In the genomic region with DNA sequence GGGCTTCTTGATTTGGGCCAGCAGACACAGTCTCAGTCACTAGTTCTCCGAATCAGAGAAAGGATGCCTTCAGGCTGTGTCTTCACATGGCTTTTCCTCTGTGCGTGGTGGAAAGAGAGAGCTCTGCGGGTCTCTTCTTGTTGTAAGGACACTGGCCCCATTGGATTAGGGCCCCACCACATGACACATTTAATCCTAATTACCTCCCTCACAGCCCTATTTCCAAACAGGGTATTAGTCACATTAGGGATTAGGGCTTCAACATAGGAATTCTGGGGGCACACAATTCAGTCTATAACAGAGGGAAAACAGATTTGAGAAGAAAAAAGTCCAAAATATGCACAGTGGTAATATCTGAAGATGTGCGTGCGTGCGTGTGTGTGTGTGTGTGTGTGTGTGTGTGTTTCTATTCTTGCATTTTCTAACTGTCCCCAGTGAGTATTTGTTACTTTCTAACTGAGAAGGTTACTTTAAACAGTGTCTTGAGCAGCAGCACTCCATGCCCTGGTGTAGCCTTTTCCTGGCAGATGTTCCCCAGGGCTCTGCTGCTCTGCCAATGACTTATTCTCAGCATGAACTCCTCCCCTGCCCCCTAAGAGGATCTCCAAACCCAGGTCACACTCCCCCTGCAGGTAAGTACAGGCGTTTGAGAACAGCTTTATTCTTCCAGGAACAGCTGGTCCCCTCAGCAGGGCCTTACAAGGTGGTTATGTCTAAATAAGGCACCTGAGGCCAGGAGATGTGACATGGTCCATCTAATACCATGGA, we compare ENCODE assay signal across 8 cellular contexts.
A peak's percentile ranks its signal among the peaks of the same experiment; 100 is the strongest.
DNase-seq lines count a peak whose midpoint lies in the region; ATAC-seq and TF ChIP-seq lines count a peak whose summit lies in the region.

No MANE protein-coding gene starts in this region.

- POLR2A ChIA-PET in RWPE1 (lab: Yijun Ruan, JAX; ENCODE audit: low non-redundant PET) = no interaction called here

- ATAC-seq in HG02885 (IDR thresholded peaks at IDR 0.05; ENCODE audit: poor library complexity, unreplicated experiment) = peak; percentile 32
- ATAC-seq in mucosa of descending colon = peak; percentile 67
- no peak for ATAC-seq in HG03039 (IDR thresholded peaks at IDR 0.05; ENCODE audit: unreplicated experiment)

- TF ChIP-seq CTCF in RWPE1 (conservative IDR thresholded peaks at IDR 0.05; ENCODE audit: low read depth) (no peak), mucosa of descending colon (IDR thresholded peaks at IDR 0.05) (no peak)

- no peak overlapping the region for H3K4me3 ChIP-seq in mucosa of descending colon

- H3K27ac ChIP-seq in RWPE1 = no peak overlapping the region

- no peaks in the 10 kb centered on the region for H3K4me1 ChIP-seq in mucosa of descending colon (ENCODE audit: low read depth)

- CTCF ChIA-PET in RWPE1 (lab: Yijun Ruan, JAX) = no interaction called here

- intact Hi-C loops in mucosa of descending colon (cut with DNase I, micrococcal nuclease) = no loop called here

- no peaks in the 10 kb centered on the region for H3K9me3 ChIP-seq in mucosa of descending colon

- peak; percentile 30 for DNase-seq in stimulated activated CD4-positive, alpha-beta T cell treated with anti-CD3 and anti-CD28 coated beads, Interleukin-12 subunit alpha, Interleukin-12 subunit beta, amount 100 ng/mL, for 4 hours
- DNase-seq in stimulated activated CD4-positive, alpha-beta T cell treated with anti-CD3 and anti-CD28 coated beads, Interleukin-2, amount 100 ng/mL, for 48 hours = no peak
- DNase-seq in RWPE1 (ENCODE audit: low spot score) (peak; percentile 59), brain pericyte (ENCODE audit: low read depth, low spot score) (peak; percentile 33), mucosa of descending colon (peak in 1 of 3 donors; percentile 43), nucleus accumbens (lab: John Stamatoyannopoulos, UW) (no peak)

- no peaks in the 10 kb centered on the region for H3K36me3 ChIP-seq in mucosa of descending colon (ENCODE audit: low read depth)

Comparison
In these comparisons a context has a peak if more than half of its experiments do, and no peak if none do; other contexts are left out.
1. DNase-seq: peak in stimulated activated CD4-positive, alpha-beta T cell treated with anti-CD3 and anti-CD28 coated beads, Interleukin-12 subunit alpha, Interleukin-12 subunit beta, amount 100 ng/mL, for 4 hours (single experiment), RWPE1 (single experiment) and brain pericyte (single experiment); none in stimulated activated CD4-positive, alpha-beta T cell treated with anti-CD3 and anti-CD28 coated beads, Interleukin-2, amount 100 ng/mL, for 48 hours (0 of 2) and nucleus accumbens (0 of 56).